10 cellular contexts compared by ENCODE assay signal in genomic region chr22:42366815-42367581, GRCh38.
DNase-seq lines count a peak whose midpoint lies in the region; ATAC-seq and TF ChIP-seq lines count a peak whose summit lies in the region.
"Had no signal": no experiment of that assay in that cellular context is flagged by ENCODE, and none has a peak within 500 bp of the region (broad histone marks: within the 10 kb centered on the region; RNA-seq: fewer than 3 reads in every experiment).

No MANE protein-coding gene starts in this region.

- POLR2A ChIA-PET in PC-3 (lab: Charles Lee; ENCODE audit: unreplicated experiment) = no interaction called here

- peaks cover 45% of the 10 kb centered on the region for H3K27me3 Mint-ChIP-seq in activated T-cell treated with anti-CD3 and anti-CD28 coated beads, Interleukin-2, amount 50 U/mL, for 4 hours (ENCODE audit: low read depth)

- H3K9me3 ChIP-seq in thoracic aorta (no peaks in the 10 kb centered on the region), PC-3 (ENCODE audit: low read length) (no peaks in the 10 kb centered on the region)

- no peaks in the 10 kb centered on the region for H3K9me3 Mint-ChIP-seq in activated T-cell treated with anti-CD3 and anti-CD28 coated beads, Interleukin-2, amount 50 U/mL, for 4 hours
- H3K9me3 Mint-ChIP-seq: activated naive CD8-positive, alpha-beta T cell treated with anti-CD3 and anti-CD28 coated beads, Interleukin-2, amount 10 ng/mL, durations not matched to agents 7 days and 5 days had no signal

- H2AFZ ChIP-seq in PC-3 (ENCODE audit: low read length) = no peak overlapping the region

- H4K20me1 ChIP-seq in PC-3 (ENCODE audit: low read length) = no peaks in the 10 kb centered on the region

- no peak for ATAC-seq in activated T-cell treated with anti-CD3 and anti-CD28 coated beads, Interleukin-2, amount 50 U/mL, for 4 hours
- ATAC-seq in thoracic aorta (ENCODE audit: insufficient number of reproducible peaks, low FRiP score, low read depth) (no peak), PC-3 (no peak)

- H3K9ac ChIP-seq in PC-3 (ENCODE audit: low read length) = no peak overlapping the region

- no peaks in the 10 kb centered on the region for H3K9me2 ChIP-seq in PC-3 (replicated peaks; ENCODE audit: low read length)

- no peaks in the 10 kb centered on the region for H3F3A ChIP-seq in PC-3 (ENCODE audit: low read length, unreplicated experiment)

- H3K79me2 ChIP-seq in PC-3 (ENCODE audit: low read length) = no peaks in the 10 kb centered on the region

- peaks cover 28 to 52% of the 10 kb centered on the region in 2 donors for H3K4me1 ChIP-seq in thoracic aorta (ENCODE audit: control insufficient read depth in 1 of 2, low read depth in 2 of 2)
- peaks cover 11% of the 10 kb centered on the region for H3K4me1 ChIP-seq in PC-3 (ENCODE audit: insufficient read depth, low read length)

- TF ChIP-seq CTCF in thoracic aorta (IDR thresholded peaks at IDR 0.05) (no peak), PC-3 (conservative IDR thresholded peaks at IDR 0.05; ENCODE audit: low read depth, low read length) (no peak; the same call in 1 of the 2 replicates)

- H3K4me3 ChIP-seq in thoracic aorta (peak overlapping the region; percentile 25), PC-3 (ENCODE audit: low read length) (no peak overlapping the region)

- CTCF ChIA-PET in PC-3 (lab: Charles Lee) = interaction anchor here (0.9 kb wide), 1 partner anchor 77 kb away, joined by 3 read pairs; no protein-coding TSS in a partner anchor

- no peak overlapping the region for H3K4me2 ChIP-seq in PC-3 (ENCODE audit: low read length)

- no TSS peak for BruUV-seq in PC-3 (replicated peaks; lab: Mats Ljungman, UMichigan)

- peak overlapping the region; percentile 36 for H3K27ac ChIP-seq in caudate nucleus (ENCODE audit: low read depth, low read length)
- peak overlapping the region; percentile 29 to 38 for H3K27ac ChIP-seq in thoracic aorta
- H3K27ac ChIP-seq in PC-3 (ENCODE audit: low read length) = no peak overlapping the region

- no peaks in the 10 kb centered on the region for H3K27me3 ChIP-seq in thoracic aorta (replicated peaks; ENCODE audit: insufficient read depth)
- H3K27me3 ChIP-seq in PC-3 (ENCODE audit: low read length) = peaks cover 13% of the 10 kb centered on the region; the same call in 1 of the 2 replicates

- H3K36me3 ChIP-seq in thoracic aorta (no peaks in the 10 kb centered on the region), PC-3 (ENCODE audit: low read depth, low read length) (no peaks in the 10 kb centered on the region)

- H3K4me3 Mint-ChIP-seq in activated T-cell treated with anti-CD3 and anti-CD28 coated beads, Interleukin-2, amount 50 U/mL, for 4 hours = peak overlapping the region; percentile 40

- no peak for DNase-seq in activated T-cell treated with anti-CD3 and anti-CD28 coated beads, Interleukin-2, amount 50 U/mL, for 4 hours
- DNase-seq in activated T-cell treated with anti-CD3 and anti-CD28 coated beads, Interleukin-2, amount 50 U/mL, for 48 hours = no peak
- peak in 35 of 61 donors; percentile 15 to 78 (median 46) for DNase-seq in caudate nucleus (lab: John Stamatoyannopoulos, UW)
- DNase-seq in medulla oblongata (ENCODE audit: extremely low spot score) = peak; percentile 84
- no peak for DNase-seq in thoracic aorta (ENCODE audit: low spot score)
- DNase-seq in NCI-H1694 (lab: John Stamatoyannopoulos, UW) = no peak
- DNase-seq in PC-3 = no peak
- no peak for DNase-seq in amniotic stem cell (lab: John Stamatoyannopoulos, UW)
- DNase-seq: activated naive CD8-positive, alpha-beta T cell treated with anti-CD3 and anti-CD28 coated beads, Interleukin-2, amount 10 ng/mL, durations not matched to agents 7 days and 5 days; NCI-H1694 treated with DMSO at 0.1 percent for 48 hours had no signal

- intact Hi-C loops in PC-3 (cut with micrococcal nuclease) = no loop called here

- no peaks in the 10 kb centered on the region for H3K36me3 Mint-ChIP-seq in activated T-cell treated with anti-CD3 and anti-CD28 coated beads, Interleukin-2, amount 50 U/mL, for 4 hours (ENCODE audit: insufficient read depth)
- H3K36me3 Mint-ChIP-seq: activated naive CD8-positive, alpha-beta T cell treated with anti-CD3 and anti-CD28 coated beads, Interleukin-2, amount 10 ng/mL, durations not matched to agents 7 days and 5 days had no signal

- H3K4me1 Mint-ChIP-seq in activated T-cell treated with anti-CD3 and anti-CD28 coated beads, Interleukin-2, amount 50 U/mL, for 4 hours (ENCODE audit: low read depth) = peaks cover 13% of the 10 kb centered on the region

Comparison
In these comparisons a context has a peak if more than half of its experiments do, and no peak if none do; other contexts are left out.
1. DNase-seq: peak in caudate nucleus (35 of 61) and medulla oblongata (single experiment); none in activated T-cell treated with anti-CD3 and anti-CD28 coated beads, Interleukin-2, amount 50 U/mL, for 4 hours (single experiment), activated T-cell treated with anti-CD3 and anti-CD28 coated beads, Interleukin-2, amount 50 U/mL, for 48 hours (0 of 2), thoracic aorta (single experiment), NCI-H1694 (single experiment), PC-3 (single experiment) and amniotic stem cell (single experiment).